Comparison of ENCODE assay signal across 2 cellular contexts in the genomic region with DNA sequence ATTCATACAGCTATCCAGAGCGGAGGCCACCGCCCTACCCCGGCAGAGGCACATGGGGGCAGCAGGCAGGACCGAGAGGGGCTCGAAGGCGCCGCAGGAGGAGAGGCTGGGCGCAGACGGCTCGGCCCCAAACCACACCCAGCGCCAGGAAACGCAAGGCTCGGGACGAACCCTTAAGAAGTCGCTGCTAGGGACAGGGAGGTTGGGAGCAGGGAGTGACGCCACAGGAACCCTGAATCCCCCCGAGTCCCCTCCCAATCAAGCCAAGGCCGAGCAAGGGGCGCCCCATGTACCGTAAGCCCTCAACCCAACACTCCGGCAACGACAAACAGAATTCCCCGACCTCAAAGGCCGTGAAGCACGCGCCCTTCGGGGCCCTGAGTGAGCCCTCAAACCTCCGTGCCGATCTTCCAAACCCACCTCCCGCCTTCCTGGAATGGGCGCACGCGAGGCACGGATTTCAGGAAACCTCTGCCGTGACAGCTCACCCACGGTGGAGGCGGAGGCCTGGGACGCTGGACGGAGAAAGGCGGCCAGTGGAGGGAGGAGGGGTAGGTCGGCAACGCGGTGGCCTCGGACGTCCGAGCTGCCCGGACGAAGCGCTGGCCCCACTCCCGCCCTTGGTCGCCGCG.
TF ChIP-seq lines count a peak whose summit lies in the region.

No MANE protein-coding gene starts in this region.

TF ChIP-seq in GM12878, 131 proteins besides CTCF, POLR2A, EP300 and RAD21:
- TF ChIP-seq, protein P1, sequence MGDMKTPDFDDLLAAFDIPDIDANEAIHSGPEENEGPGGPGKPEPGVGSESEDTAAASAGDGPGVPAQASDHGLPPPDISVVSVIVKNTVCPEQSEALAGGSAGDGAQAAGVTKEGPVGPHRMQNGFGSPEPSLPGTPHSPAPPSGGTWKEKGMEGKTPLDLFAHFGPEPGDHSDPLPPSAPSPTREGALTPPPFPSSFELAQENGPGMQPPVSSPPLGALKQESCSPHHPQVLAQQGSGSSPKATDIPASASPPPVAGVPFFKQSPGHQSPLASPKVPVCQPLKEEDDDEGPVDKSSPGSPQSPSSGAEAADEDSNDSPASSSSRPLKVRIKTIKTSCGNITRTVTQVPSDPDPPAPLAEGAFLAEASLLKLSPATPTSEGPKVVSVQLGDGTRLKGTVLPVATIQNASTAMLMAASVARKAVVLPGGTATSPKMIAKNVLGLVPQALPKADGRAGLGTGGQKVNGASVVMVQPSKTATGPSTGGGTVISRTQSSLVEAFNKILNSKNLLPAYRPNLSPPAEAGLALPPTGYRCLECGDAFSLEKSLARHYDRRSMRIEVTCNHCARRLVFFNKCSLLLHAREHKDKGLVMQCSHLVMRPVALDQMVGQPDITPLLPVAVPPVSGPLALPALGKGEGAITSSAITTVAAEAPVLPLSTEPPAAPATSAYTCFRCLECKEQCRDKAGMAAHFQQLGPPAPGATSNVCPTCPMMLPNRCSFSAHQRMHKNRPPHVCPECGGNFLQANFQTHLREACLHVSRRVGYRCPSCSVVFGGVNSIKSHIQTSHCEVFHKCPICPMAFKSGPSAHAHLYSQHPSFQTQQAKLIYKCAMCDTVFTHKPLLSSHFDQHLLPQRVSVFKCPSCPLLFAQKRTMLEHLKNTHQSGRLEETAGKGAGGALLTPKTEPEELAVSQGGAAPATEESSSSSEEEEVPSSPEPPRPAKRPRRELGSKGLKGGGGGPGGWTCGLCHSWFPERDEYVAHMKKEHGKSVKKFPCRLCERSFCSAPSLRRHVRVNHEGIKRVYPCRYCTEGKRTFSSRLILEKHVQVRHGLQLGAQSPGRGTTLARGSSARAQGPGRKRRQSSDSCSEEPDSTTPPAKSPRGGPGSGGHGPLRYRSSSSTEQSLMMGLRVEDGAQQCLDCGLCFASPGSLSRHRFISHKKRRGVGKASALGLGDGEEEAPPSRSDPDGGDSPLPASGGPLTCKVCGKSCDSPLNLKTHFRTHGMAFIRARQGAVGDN (IDR thresholded peaks at IDR 0.05), result peak; percentile 16; the same call in 1 of the 2 replicates
- no peak for TF ChIP-seq CHD4 (IDR thresholded peaks at IDR 0.05)
- peak; percentile 53; the same call in 1 of the 2 replicates for TF ChIP-seq IKZF1 (conservative IDR thresholded peaks at IDR 0.05)
- TF ChIP-seq, protein P2, sequence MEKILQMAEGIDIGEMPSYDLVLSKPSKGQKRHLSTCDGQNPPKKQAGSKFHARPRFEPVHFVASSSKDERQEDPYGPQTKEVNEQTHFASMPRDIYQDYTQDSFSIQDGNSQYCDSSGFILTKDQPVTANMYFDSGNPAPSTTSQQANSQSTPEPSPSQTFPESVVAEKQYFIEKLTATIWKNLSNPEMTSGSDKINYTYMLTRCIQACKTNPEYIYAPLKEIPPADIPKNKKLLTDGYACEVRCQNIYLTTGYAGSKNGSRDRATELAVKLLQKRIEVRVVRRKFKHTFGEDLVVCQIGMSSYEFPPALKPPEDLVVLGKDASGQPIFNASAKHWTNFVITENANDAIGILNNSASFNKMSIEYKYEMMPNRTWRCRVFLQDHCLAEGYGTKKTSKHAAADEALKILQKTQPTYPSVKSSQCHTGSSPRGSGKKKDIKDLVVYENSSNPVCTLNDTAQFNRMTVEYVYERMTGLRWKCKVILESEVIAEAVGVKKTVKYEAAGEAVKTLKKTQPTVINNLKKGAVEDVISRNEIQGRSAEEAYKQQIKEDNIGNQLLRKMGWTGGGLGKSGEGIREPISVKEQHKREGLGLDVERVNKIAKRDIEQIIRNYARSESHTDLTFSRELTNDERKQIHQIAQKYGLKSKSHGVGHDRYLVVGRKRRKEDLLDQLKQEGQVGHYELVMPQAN (conservative IDR thresholded peaks at IDR 0.05), result no peak
- no peak for TF ChIP-seq CBX5 (IDR thresholded peaks at IDR 0.05; ENCODE audit: low read depth)
TF ChIP-seq in GM12878: peak in this region for 2.

TF ChIP-seq in HepG2, 621 proteins besides CTCF, POLR2A, EP300 and RAD21:
- TF ChIP-seq ZNF777 (CRISPR knock-in tag; IDR thresholded peaks at IDR 0.05) (0 out of 2 replicates have a peak, but pooled peaks have one; percentile 41), ZNF446 (CRISPR knock-in tag; IDR thresholded peaks at IDR 0.05) (0 out of 2 replicates have a peak, but pooled peaks have one; percentile 45), EZH2 (conservative IDR thresholded peaks at IDR 0.05; ENCODE audit: low read depth, low read length) (peak; percentile 23; the same call in 1 of the 2 replicates), NCOA2 (CRISPR knock-in tag; IDR thresholded peaks at IDR 0.05) (no peak)
- TF ChIP-seq, protein P1 (CRISPR knock-in tag; IDR thresholded peaks at IDR 0.05), result peak; percentile 38
